Comparison of ENCODE assay signal across 9 cellular contexts in the genomic region with DNA sequence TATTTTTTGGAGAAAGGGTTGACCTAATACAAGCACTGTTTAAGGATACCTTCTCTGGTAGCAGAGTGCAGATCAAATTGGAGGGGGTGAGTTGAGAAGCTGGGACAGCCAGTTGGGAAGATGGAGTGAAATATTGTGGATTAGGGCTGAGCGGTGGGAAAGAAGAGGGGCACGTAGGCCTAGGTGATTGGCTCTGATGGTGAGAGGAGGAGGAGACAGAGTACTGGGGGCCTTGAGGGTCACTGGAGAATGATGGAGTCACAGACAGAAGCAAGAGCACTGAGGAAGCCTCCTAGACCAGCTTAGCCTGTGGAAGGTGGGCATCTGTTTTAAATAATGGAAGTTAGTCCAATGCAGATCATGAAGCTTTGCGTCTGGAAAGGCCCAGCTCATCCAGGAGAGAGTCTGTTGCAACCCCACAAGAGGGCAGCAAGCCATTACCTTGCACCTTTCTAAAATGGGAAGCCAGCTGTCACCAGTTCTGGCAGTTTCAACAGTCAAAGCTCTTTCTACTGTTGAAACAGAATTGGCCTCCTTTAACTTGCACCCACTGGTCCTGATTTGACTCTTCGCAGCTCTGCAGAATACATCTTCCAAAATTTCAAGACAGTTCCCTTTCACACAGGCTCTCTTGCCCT. TPM values are rescaled to one million over a fixed set of nuclear protein-coding genes. Genes with fewer than 3 reads are reported as not detected.
DNase-seq lines count a peak whose midpoint lies in the region; ATAC-seq and TF ChIP-seq lines count a peak whose summit lies in the region.
"Had no signal": no experiment of that assay in that cellular context is flagged by ENCODE, and none has a peak within 500 bp of the region (broad histone marks: within the 10 kb centered on the region; RNA-seq: fewer than 3 reads in every experiment).

No MANE protein-coding gene starts in this region.

- H3K27me3 ChIP-seq in HL-60 (ENCODE audit: insufficient read depth, poor library complexity, severe bottlenecking) = peaks cover under 1% of the 10 kb centered on the region
- H3K27me3 ChIP-seq: BLaER1 treated with 17β-estradiol and CSF1 and Interleukin-3, amounts not matched to agents 10 nM and 100 nM had no signal

- peaks cover 30 to 45% of the 10 kb centered on the region in 2 donors for H3K27me3 Mint-ChIP-seq in effector memory CD8-positive, alpha-beta T cell
- peaks cover 38% of the 10 kb centered on the region for H3K27me3 Mint-ChIP-seq in nephron progenitor cell (ENCODE audit: low read depth, poor library complexity)

- H3K27ac Mint-ChIP-seq in effector memory CD8-positive, alpha-beta T cell = peak overlapping the region in 1 of 2 donors; percentile 7
- no peak overlapping the region for H3K27ac Mint-ChIP-seq in nephron progenitor cell

- TF ChIP-seq CTCF in HL-60 (IDR thresholded peaks at IDR 0.05; ENCODE audit: insufficient read depth, low read length) (peak; percentile 70), nephron progenitor cell (IDR thresholded peaks at IDR 0.05) (peak; percentile 52)

- H3K27ac ChIP-seq in HL-60 (replicated peaks) = no peak overlapping the region
- H3K27ac ChIP-seq: BLaER1 treated with 17β-estradiol and CSF1 and Interleukin-3, amounts not matched to agents 10 nM and 100 nM had no signal

- H3K4me3 Mint-ChIP-seq in effector memory CD8-positive, alpha-beta T cell = no peak overlapping the region
- H3K4me3 Mint-ChIP-seq in nephron progenitor cell = no peak overlapping the region

- peaks cover 3% of the 10 kb centered on the region for H3K36me3 Mint-ChIP-seq in effector memory CD8-positive, alpha-beta T cell (ENCODE audit: insufficient read depth)
- no peaks in the 10 kb centered on the region for H3K36me3 Mint-ChIP-seq in nephron progenitor cell (ENCODE audit: low read depth)

- ATAC-seq in effector memory CD8-positive, alpha-beta T cell (replicated peaks) = peak; percentile 40
- no peak for ATAC-seq in HG02588 (IDR thresholded peaks at IDR 0.05; ENCODE audit: unreplicated experiment)

- H3K4me1 Mint-ChIP-seq in effector memory CD8-positive, alpha-beta T cell (ENCODE audit: low read depth in 2 of 2) = no peaks in the 10 kb centered on the region
- peaks cover 16% of the 10 kb centered on the region for H3K4me1 Mint-ChIP-seq in nephron progenitor cell

- H3K9me3 Mint-ChIP-seq in effector memory CD8-positive, alpha-beta T cell = no peaks in the 10 kb centered on the region
- no peaks in the 10 kb centered on the region for H3K9me3 Mint-ChIP-seq in nephron progenitor cell

- peak; percentile 10 for DNase-seq in NCI-H1436 (lab: John Stamatoyannopoulos, UW)
- no peak for DNase-seq in NCI-H1436 treated with DMSO at 0.1 percent for 48 hours (lab: John Stamatoyannopoulos, UW)
- DNase-seq in HL-60 (ENCODE audit: low read depth in 1 of 2, low spot score in 1 of 2) = peak in 1 of 2 experiments; percentile 66
- DNase-seq in RPMI7951 (ENCODE audit: low read depth) = peak; percentile 61
- DNase-seq in effector memory CD8-positive, alpha-beta T cell = peak in 1 of 3 experiments; percentile 14
- DNase-seq in nephron progenitor cell = no peak
- DNase-seq in effector CD8-positive, alpha-beta T cell (lab: John Stamatoyannopoulos, UW) = no peak

- H3K4me3 ChIP-seq in HL-60 (replicated peaks; ENCODE audit: insufficient read depth, low read length) = no peak overlapping the region
- H3K4me3 ChIP-seq: BLaER1 treated with 17β-estradiol and CSF1 and Interleukin-3, amounts not matched to agents 10 nM and 100 nM had no signal

RNA-seq across cellular contexts. Expression of gene SLC9A5, which starts 11.8 kb away (rescaled TPM):
- 0.98 and 1.1 TPM in 2 replicates for total RNA-seq in RPMI7951 (2014; rRNA removed; shearing (Covaris generic))

RNA-seq across cellular contexts. Expression of gene FHOD1, which starts 13.3 kb away (rescaled TPM):
- 33.6 and 37.2 TPM in 2 replicates for total RNA-seq in RPMI7951 (2014; rRNA removed; shearing (Covaris generic))

RNA-seq across cellular contexts. Expression of gene PLEKHG4, which starts 18.8 kb away (rescaled TPM):
- total RNA-seq in RPMI7951 (2014; rRNA removed; shearing (Covaris generic)) = 2.9 and 4.9 TPM in 2 replicates

RNA-seq across cellular contexts. Expression of gene TMEM208, which starts 33.6 kb away (rescaled TPM):
- total RNA-seq in RPMI7951 (2014; rRNA removed; shearing (Covaris generic)) = 37.1 and 48.5 TPM in 2 replicates

Comparison
In these comparisons a context has a peak if more than half of its experiments do, and no peak if none do; other contexts are left out.
1. DNase-seq: peak in NCI-H1436 (single experiment) and RPMI7951 (single experiment); none in NCI-H1436 treated with DMSO at 0.1 percent for 48 hours (single experiment), nephron progenitor cell (single experiment) and effector CD8-positive, alpha-beta T cell (single experiment).